Comparison of ENCODE assay signal across 21 cellular contexts in the genomic region with DNA sequence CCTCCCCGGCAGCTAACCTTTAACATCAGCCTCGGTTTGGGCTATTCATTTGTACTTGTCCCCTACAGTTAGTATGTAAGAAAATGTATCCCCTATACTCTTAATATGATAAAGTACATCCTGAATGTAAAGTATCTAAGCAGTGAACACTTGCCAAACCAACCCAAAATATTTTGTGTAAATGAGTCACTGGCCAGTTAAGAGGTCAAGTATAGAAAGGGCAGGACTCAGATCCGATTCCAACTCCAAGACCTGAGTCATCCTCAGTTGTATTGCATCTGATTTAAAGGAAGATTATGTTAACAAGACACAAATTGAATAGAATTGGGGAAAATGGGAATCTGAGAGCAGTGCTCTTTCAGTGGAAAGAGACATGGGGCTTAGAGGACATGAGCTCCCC.
DNase-seq lines count a peak whose midpoint lies in the region; ATAC-seq, FAIRE-seq and TF ChIP-seq lines count a peak whose summit lies in the region.
"Had no signal": no experiment of that assay in that cellular context is flagged by ENCODE, and none has a peak within 500 bp of the region (broad histone marks: within the 10 kb centered on the region; RNA-seq: fewer than 3 reads in every experiment).

No MANE protein-coding gene starts in this region.

- TF ChIP-seq EP300 in K562 (IDR thresholded peaks at IDR 0.05; ENCODE audit: low read length), result no peak

- TF ChIP-seq CTCF in AG10803 (conservative IDR thresholded peaks at IDR 0.05; ENCODE audit: low read length), result no peak
- TF ChIP-seq CTCF in K562 (IDR thresholded peaks at IDR 0.05 in 2 of 3, conservative IDR thresholded peaks at IDR 0.05 in 1 of 3; ENCODE audit: insufficient read depth in 2 of 3, low read depth in 1 of 3, low read length in 3 of 3), result no peak
- TF ChIP-seq CTCF in foreskin fibroblast (IDR thresholded peaks at IDR 0.05; ENCODE audit: low read depth, low read length), result no peak
- no peak for TF ChIP-seq CTCF in left ventricle myocardium inferior (IDR thresholded peaks at IDR 0.05; ENCODE audit: borderline replicate concordance)

- CTCF ChIA-PET in K562 (lab: Yijun Ruan, JAX; ENCODE audit: low intra/inter-chr PET ratio), result interaction anchor here (1.2 to 4.6 kb wide), 4 partner anchors 13 to 347 kb away, joined by 3 to 74 read pairs (median 32); no protein-coding TSS in a partner anchor

- H2AFZ ChIP-seq in K562 (ENCODE audit: low read depth, low read length), result no peak overlapping the region

- H3K9ac ChIP-seq in K562 (ENCODE audit: insufficient read depth in 1 of 2, low read depth in 2 of 2, low read length in 2 of 2), result no peak overlapping the region

- ATAC-seq in K562, result no peak
- no peak for ATAC-seq in GM18505 (IDR thresholded peaks at IDR 0.05; ENCODE audit: unreplicated experiment)
- ATAC-seq: Panc1; stimulated activated naive CD8-positive, alpha-beta T cell treated with anti-CD3 and anti-CD28 coated beads, Interleukin-15, Interleukin-2, amounts not matched to agents 100 U/mL and 50 U/mL, for 24 hours had no signal

- no TSS peak for BruUV-seq in K562 (replicated peaks; lab: Mats Ljungman, UMichigan)

- H3K36me3 ChIP-seq in K562 (ENCODE audit: control insufficient read depth, insufficient read depth, low read length), result no peaks in the 10 kb centered on the region
- no peaks in the 10 kb centered on the region for H3K36me3 ChIP-seq in left ventricle myocardium inferior
- H3K36me3 ChIP-seq: prostate gland had no signal

- intact Hi-C loops in K562 (cut with micrococcal nuclease) (loop anchor here (5.0 kb wide), 1 partner anchor 334 kb away; no protein-coding TSS in a partner anchor), left ventricle myocardium inferior (cut with micrococcal nuclease) (loop anchor here (5.0 kb wide), 1 partner anchor 344 kb away; no protein-coding TSS in a partner anchor)

- no peaks in the 10 kb centered on the region for H3K9me3 ChIP-seq in K562 (replicated peaks; ENCODE audit: control insufficient read depth, insufficient read depth, low read depth, low read length)
- no peaks in the 10 kb centered on the region for H3K9me3 ChIP-seq in left ventricle myocardium inferior (replicated peaks)
- H3K9me3 ChIP-seq: Caco-2, prostate gland had no signal

- H3K9me1 ChIP-seq in K562 (ENCODE audit: control insufficient read depth, insufficient read depth, low read length), result no peaks in the 10 kb centered on the region

- H3K4me2 ChIP-seq in K562 (ENCODE audit: insufficient read depth, low read length), result no peak overlapping the region

- TF ChIP-seq RAD21 in K562 (CRISPR knock-in tag; conservative IDR thresholded peaks at IDR 0.05 in 1 of 2, IDR thresholded peaks at IDR 0.05 in 1 of 2), result no peak

- H3K79me2 ChIP-seq in K562 (ENCODE audit: control insufficient read depth, insufficient read depth, low read length), result no peaks in the 10 kb centered on the region

- no peak overlapping the region for H3K4me3 ChIP-seq in AG10803 (ENCODE audit: low read length)
- no peak overlapping the region for H3K4me3 ChIP-seq in K562
- H3K4me3 ChIP-seq in foreskin fibroblast (ENCODE audit: low read depth in 1 of 2, low read length in 2 of 2), result no peak overlapping the region
- H3K4me3 ChIP-seq in left ventricle myocardium inferior, result no peak overlapping the region
- H3K4me3 ChIP-seq: prostate gland had no signal

- H3K27me3 ChIP-seq in K562 (ENCODE audit: control insufficient read depth in 2 of 2, insufficient read depth in 2 of 2, low read length in 2 of 2) (no peaks in the 10 kb centered on the region; a peak in 1 of 5 replicates), left ventricle myocardium inferior (ENCODE audit: low read depth) (no peaks in the 10 kb centered on the region)

- TF ChIP-seq POLR2A in K562 (conservative IDR thresholded peaks at IDR 0.05) (no peak), GM18505 (IDR thresholded peaks at IDR 0.05; ENCODE audit: borderline replicate concordance, extremely low read depth, insufficient read depth, insufficient read length) (no peak)

- DNase-seq in AG10803 (ENCODE audit: low read depth) (peak; percentile 68), LHCN-M2 (ENCODE audit: low read depth) (peak; percentile 58), K562 (ENCODE audit: extremely low read depth in 1 of 4, low spot score in 3 of 4) (peak in 1 of 4 experiments; percentile 16), foreskin fibroblast (peak; percentile 83 to 91), left ventricle myocardium inferior (no peak), medulla oblongata (ENCODE audit: extremely low spot score) (no peak)
- no peak for DNase-seq in NK-92 treated with Interleukin-12 subunit alpha and Interleukin-12 subunit beta, amount 100 ng/mL, for 24 hours (lab: John Stamatoyannopoulos, UW)
- DNase-seq: activated CD4-positive, alpha-beta T cell treated with anti-CD3 and anti-CD28 coated beads, Interleukin-2, amount 50 U/mL, for 4 hours; activated naive CD8-positive, alpha-beta T cell treated with anti-CD3 and anti-CD28 coated beads, Interleukin-2, amount 10 ng/mL, durations not matched to agents 7 days and 5 days; activated T-cell treated with anti-CD3 and anti-CD28 coated beads, Interleukin-2, amount 50 U/mL, for 1 hour; Caco-2; NCI-H1092 treated with DMSO at 0.1 percent for 48 hours; NCI-H2171; NCI-H748 treated with DMSO at 0.1 percent for 48 hours; stimulated activated naive CD8-positive, alpha-beta T cell treated with anti-CD3 and anti-CD28 coated beads, Interleukin-15, Interleukin-2, amounts not matched to agents 100 U/mL and 50 U/mL, for 24 hours had no signal

- no peaks in the 10 kb centered on the region for H4K20me1 ChIP-seq in K562 (replicated peaks; ENCODE audit: control insufficient read depth, insufficient read depth, low read length)

- WGBS in K562 (ENCODE audit: insufficient coverage, low coverage, missing lambda C conversion rate), result 33% methylated on average over 3 of the region's 3 CpGs

- H3K27ac ChIP-seq in K562 (ENCODE audit: extremely low read depth, low read depth, low read length) (no peak overlapping the region), left ventricle myocardium inferior (replicated peaks) (no peak overlapping the region)

- H3K4me1 ChIP-seq in K562 (replicated peaks in 1 of 2; ENCODE audit: control insufficient read depth in 2 of 2, insufficient read depth in 2 of 2, low read length in 2 of 2), result peaks cover 11 to 16% of the 10 kb centered on the region in 2 experiments; a peak in 3 of 5 replicates
- H3K4me1 ChIP-seq in left ventricle myocardium inferior, result peaks cover 49% of the 10 kb centered on the region
- H3K4me1 ChIP-seq: prostate gland had no signal

- no peak for FAIRE-seq in K562 (lab: Jason Lieb, UNC)
- FAIRE-seq: colon, G401.6, TTC549 had no signal

- POLR2A ChIA-PET in K562 (lab: Yijun Ruan, JAX), result interaction anchor here (0.9 to 1.6 kb wide), 7 partner anchors 79 to 354 kb away, joined by 3 to 7 read pairs (median 4); no protein-coding TSS in a partner anchor

- in situ Hi-C loops in K562 (cut with MboI), result no loop called here

TF ChIP-seq in K562, 482 proteins besides CTCF, POLR2A, EP300 and RAD21 (continues in another document):
- peak; percentile 74 for TF ChIP-seq FOSL1 (tag; conservative IDR thresholded peaks at IDR 0.05)
- TF ChIP-seq ESRRA (IDR thresholded peaks at IDR 0.05; ENCODE audit: borderline replicate concordance, low read depth), result no peak
- TF ChIP-seq GTF3C2 (IDR thresholded peaks at IDR 0.05; ENCODE audit: borderline replicate concordance, extremely low read depth, insufficient read length), result no peak
- no peak for TF ChIP-seq TRIM24 (IDR thresholded peaks at IDR 0.05)
- no peak for TF ChIP-seq ZNF398 (CRISPR knock-in tag; IDR thresholded peaks at IDR 0.05)
- no peak for TF ChIP-seq EWSR1 (IDR thresholded peaks at IDR 0.05; ENCODE audit: borderline replicate concordance, low read depth, partially characterized antibody)
- no peak for TF ChIP-seq ZNF766 (CRISPR knock-in tag; conservative IDR thresholded peaks at IDR 0.05)

Comparison
In these comparisons a context has a peak if more than half of its experiments do, and no peak if none do; other contexts are left out.
1. DNase-seq: peak in AG10803 (single experiment), LHCN-M2 (single experiment) and foreskin fibroblast (2 of 2); none in left ventricle myocardium inferior (single experiment), medulla oblongata (single experiment) and NK-92 treated with Interleukin-12 subunit alpha and Interleukin-12 subunit beta, amount 100 ng/mL, for 24 hours (single experiment).